ENCODE assay signal across 9 cellular contexts in the genomic region with DNA sequence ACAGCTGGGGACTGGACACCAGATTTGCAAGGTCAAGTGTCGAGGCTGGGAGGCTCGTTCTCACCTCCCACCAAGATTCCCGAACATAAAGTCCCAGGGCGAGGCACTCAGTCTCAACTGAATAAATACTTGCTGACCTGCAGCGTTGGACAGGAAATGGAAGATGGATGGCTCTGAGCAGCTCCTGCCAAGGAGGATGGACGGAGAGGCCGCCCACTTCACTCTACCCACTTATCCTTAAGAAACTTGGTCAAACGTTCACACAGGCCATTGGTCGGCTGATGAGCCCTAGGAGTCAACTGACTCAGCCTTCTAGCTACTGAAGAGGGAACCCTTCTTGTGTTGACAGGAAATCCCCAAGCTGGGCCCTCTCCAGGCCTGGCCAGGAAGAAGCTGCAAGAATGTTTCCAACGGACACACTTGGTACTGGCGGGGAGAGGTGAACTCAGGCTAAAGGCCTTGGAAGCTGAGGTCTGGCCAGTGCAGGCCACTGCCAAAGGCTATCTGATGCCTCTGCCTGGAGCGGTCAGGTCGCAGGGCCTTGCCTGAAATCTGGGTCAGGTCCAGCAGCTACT. TPM values are rescaled to one million over a fixed set of nuclear protein-coding genes. Genes with fewer than 3 reads are reported as not detected.
DNase-seq lines count a peak whose midpoint lies in the region; ATAC-seq and TF ChIP-seq lines count a peak whose summit lies in the region.
"Had no signal": no experiment of that assay in that cellular context is flagged by ENCODE, and none has a peak within 500 bp of the region (broad histone marks: within the 10 kb centered on the region; RNA-seq: fewer than 3 reads in every experiment).

No MANE protein-coding gene starts in this region.

- peak overlapping the region; percentile 10; the same call in 1 of the 2 replicates for H3K4me3 ChIP-seq in WI38 (ENCODE audit: low read depth, low read length)
- H3K4me3 ChIP-seq in heart right ventricle: no peak overlapping the region

- no TSS peak for BruUV-seq in Calu3 (replicated peaks; lab: Mats Ljungman, UMichigan)

- peak; percentile 91 for DNase-seq in ELR (ENCODE audit: low read depth)
- peak; percentile 69 to 70 for DNase-seq in heart right ventricle
- DNase-seq in sciatic nerve (ENCODE audit: low spot score): peak; percentile 81
- no peak for DNase-seq in Calu3
- no peak for DNase-seq in NCI-H1436 treated with DMSO at 0.1 percent for 48 hours (lab: John Stamatoyannopoulos, UW)
- DNase-seq in NCI-H187 (lab: John Stamatoyannopoulos, UW): no peak
- DNase-seq: T-helper 9 cell had no signal

- ATAC-seq in heart right ventricle (peak; percentile 57 to 78 (median 68)), sciatic nerve (peak; percentile 88), GM18909 (IDR thresholded peaks at IDR 0.05; ENCODE audit: poor library complexity, unreplicated experiment) (no peak)

- TF ChIP-seq CTCF in WI38 (IDR thresholded peaks at IDR 0.05; ENCODE audit: low read depth, low read length) (no peak), heart right ventricle (IDR thresholded peaks at IDR 0.05) (no peak), Calu3 (IDR thresholded peaks at IDR 0.05; ENCODE audit: unreplicated experiment) (no peak)

- no peak overlapping the region for H3K4me3 Mint-ChIP-seq in Calu3 (ENCODE audit: low read depth, unreplicated experiment)

- intact Hi-C loops in heart right ventricle (cut with DNase I) (loop anchor here in 2 of 10 donors (5.0 to 10.0 kb wide), 2 partner anchors 69 to 416 kb away; no protein-coding TSS in a partner anchor), sciatic nerve (cut with DNase I) (no loop called here), Calu3 (cut with micrococcal nuclease; ENCODE audit: unreplicated experiment) (no loop called here)

- H3K4me1 Mint-ChIP-seq in Calu3 (ENCODE audit: low read depth, unreplicated experiment): peaks cover 47% of the 10 kb centered on the region

- CTCF ChIA-PET in Calu3 (lab: Charles Lee): interaction anchor here (0.6 kb wide), 1 partner anchor 313 kb away, joined by 3 read pairs; no protein-coding TSS in a partner anchor

- H3K36me3 ChIP-seq in heart right ventricle: peaks cover 0 to 17% (median 0%) of the 10 kb centered on the region in 9 donors

- no peaks in the 10 kb centered on the region for H3K9me3 Mint-ChIP-seq in Calu3 (ENCODE audit: low read depth, unreplicated experiment)

- H3K36me3 Mint-ChIP-seq in Calu3 (ENCODE audit: insufficient read depth, unreplicated experiment): peaks cover 18% of the 10 kb centered on the region

- H3K4me1 ChIP-seq in heart right ventricle: peaks cover 30 to 68% (median 54%) of the 10 kb centered on the region in 9 donors

- no peaks in the 10 kb centered on the region for H3K27me3 Mint-ChIP-seq in Calu3 (ENCODE audit: unreplicated experiment)

- H3K27me3 ChIP-seq in heart right ventricle: no peaks in the 10 kb centered on the region

- H3K27ac ChIP-seq in heart right ventricle: peak overlapping the region in 9 of 10 donors; percentile 55 to 82 (median 65)

- no peak overlapping the region for H3K27ac Mint-ChIP-seq in Calu3 (ENCODE audit: unreplicated experiment)

- 28 to 35% methylated on average over 13 of the region's 13 CpGs for WGBS in heart right ventricle, 2 donors

- no peaks in the 10 kb centered on the region for H3K9me3 ChIP-seq in heart right ventricle

RNA-seq across cellular contexts. Expression of gene VAC14, which starts 50.0 kb away (rescaled TPM):
- total RNA-seq in heart right ventricle: 10 to 100 TPM; 19.2 to 27.9 (median 22.7) TPM
- 10 to 100 TPM; 27.1 to 43.7 TPM for polyA plus RNA-seq in heart right ventricle
- 26.2 TPM for total RNA-seq in sciatic nerve
- total RNA-seq in Calu3 (2022): 60.7 and 63.8 TPM in 2 replicates

Comparison
In these comparisons a context has a peak if more than half of its experiments do, and no peak if none do; other contexts are left out.
1. DNase-seq: peak in ELR (single experiment), heart right ventricle (2 of 2) and sciatic nerve (single experiment); none in Calu3 (single experiment), NCI-H1436 treated with DMSO at 0.1 percent for 48 hours (single experiment) and NCI-H187 (0 of 2).